In the genomic region with DNA sequence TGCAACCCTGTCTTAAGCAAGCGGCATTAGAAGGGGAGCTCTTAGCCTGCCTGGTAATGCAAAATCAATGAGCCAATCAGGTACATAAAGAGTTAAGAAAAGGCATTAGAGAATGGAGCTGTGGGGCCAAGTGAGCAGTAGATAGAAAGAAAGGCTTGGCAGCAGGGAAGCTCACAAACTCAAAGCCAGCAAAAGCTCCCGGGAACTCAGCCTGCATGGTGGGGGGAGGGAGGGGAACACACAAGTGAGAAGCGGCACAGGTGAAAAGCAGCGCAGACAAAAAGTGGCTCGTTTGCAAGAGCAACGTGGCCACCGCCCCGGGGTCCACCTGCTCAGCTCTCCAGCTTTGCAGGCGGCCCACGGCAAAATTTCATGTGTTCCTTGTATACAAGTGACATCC, we compare ENCODE assay signal across 20 cellular contexts.
"Had no signal": no experiment of that assay in that cellular context is flagged by ENCODE, and none has a peak within 500 bp of the region (broad histone marks: within the 10 kb centered on the region; RNA-seq: fewer than 3 reads in every experiment).

No MANE protein-coding gene starts in this region.

- H3K4me1 Mint-ChIP-seq: activated CD4-positive, alpha-beta memory T cell treated with anti-CD3 and anti-CD28 coated beads, Interleukin-2, amount 10 ng/mL, durations not matched to agents 7 days and 5 days; activated CD4-positive, alpha-beta T cell treated with anti-CD3 and anti-CD28 coated beads for 36 hours; activated CD8-positive, alpha-beta memory T cell treated with anti-CD3 and anti-CD28 coated beads, Interleukin-2, amount 10 ng/mL, durations not matched to agents 7 days and 5 days; activated naive CD8-positive, alpha-beta T cell treated with anti-CD3 and anti-CD28 coated beads, Interleukin-2, amount 10 ng/mL, durations not matched to agents 7 days and 5 days; activated T-helper 17 cell treated with anti-CD3 and anti-CD28 coated beads, Interleukin-2, amount 50 U/mL, for 72 hours; stimulated activated naive CD8-positive, alpha-beta T cell treated with anti-CD3 and anti-CD28 coated beads, Interleukin-15, amount 100 ng/mL, for 72 hours had no signal

- H3K27me3 Mint-ChIP-seq: activated CD4-positive, alpha-beta memory T cell treated with anti-CD3 and anti-CD28 coated beads, Interleukin-2, amount 10 ng/mL, durations not matched to agents 7 days and 5 days; activated CD4-positive, alpha-beta T cell treated with anti-CD3 and anti-CD28 coated beads for 36 hours; activated CD8-positive, alpha-beta memory T cell treated with anti-CD3 and anti-CD28 coated beads, Interleukin-2, amount 10 ng/mL, durations not matched to agents 7 days and 5 days; activated naive CD8-positive, alpha-beta T cell treated with anti-CD3 and anti-CD28 coated beads, Interleukin-2, amount 10 ng/mL, durations not matched to agents 7 days and 5 days; activated T-helper 17 cell treated with anti-CD3 and anti-CD28 coated beads, Interleukin-2, amount 50 U/mL, for 72 hours; stimulated activated naive CD8-positive, alpha-beta T cell treated with anti-CD3 and anti-CD28 coated beads, Interleukin-15, amount 100 ng/mL, for 72 hours had no signal

- H3K4me3 ChIP-seq: gastrocnemius medialis, left lung, right lobe of liver, SK-N-MC had no signal

- H3K36me3 ChIP-seq: gastrocnemius medialis, left lung, right lobe of liver had no signal

- H3K36me3 Mint-ChIP-seq: activated CD8-positive, alpha-beta memory T cell treated with anti-CD3 and anti-CD28 coated beads, Interleukin-2, amount 10 ng/mL, durations not matched to agents 7 days and 5 days; activated naive CD8-positive, alpha-beta T cell treated with anti-CD3 and anti-CD28 coated beads, Interleukin-2, amount 10 ng/mL, durations not matched to agents 7 days and 5 days; brain had no signal

- H3K4me1 ChIP-seq: gastrocnemius medialis, left lung, right lobe of liver had no signal

- H3K9me3 Mint-ChIP-seq: activated CD4-positive, alpha-beta memory T cell treated with anti-CD3 and anti-CD28 coated beads, Interleukin-2, amount 10 ng/mL, durations not matched to agents 7 days and 5 days; activated naive CD8-positive, alpha-beta T cell treated with anti-CD3 and anti-CD28 coated beads, Interleukin-2, amount 10 ng/mL, durations not matched to agents 7 days and 5 days; activated T-helper 17 cell treated with anti-CD3 and anti-CD28 coated beads, Interleukin-2, amount 50 U/mL, for 72 hours; stimulated activated naive CD8-positive, alpha-beta T cell treated with anti-CD3 and anti-CD28 coated beads, Interleukin-15, amount 100 ng/mL, for 72 hours had no signal

- H3K27ac Mint-ChIP-seq: activated CD4-positive, alpha-beta memory T cell treated with anti-CD3 and anti-CD28 coated beads, Interleukin-2, amount 10 ng/mL, durations not matched to agents 7 days and 5 days; activated CD4-positive, alpha-beta T cell treated with anti-CD3 and anti-CD28 coated beads for 36 hours; activated CD8-positive, alpha-beta memory T cell treated with anti-CD3 and anti-CD28 coated beads, Interleukin-2, amount 10 ng/mL, durations not matched to agents 7 days and 5 days; activated naive CD8-positive, alpha-beta T cell treated with anti-CD3 and anti-CD28 coated beads, Interleukin-2, amount 10 ng/mL, durations not matched to agents 7 days and 5 days; activated T-helper 17 cell treated with anti-CD3 and anti-CD28 coated beads, Interleukin-2, amount 50 U/mL, for 72 hours; brain had no signal

- DNase-seq: activated CD4-positive, alpha-beta memory T cell treated with anti-CD3 and anti-CD28 coated beads, Interleukin-2, amount 10 ng/mL, durations not matched to agents 7 days and 5 days; activated CD4-positive, alpha-beta T cell treated with anti-CD3 and anti-CD28 coated beads for 36 hours; activated CD8-positive, alpha-beta memory T cell treated with anti-CD3 and anti-CD28 coated beads, Interleukin-2, amount 10 ng/mL, durations not matched to agents 7 days and 5 days; activated naive CD4-positive, alpha-beta T cell; activated naive CD8-positive, alpha-beta T cell treated with anti-CD3 and anti-CD28 coated beads, Interleukin-2, amount 10 ng/mL, durations not matched to agents 7 days and 5 days; caudate nucleus; erythroblast; gastrocnemius medialis; head of caudate nucleus; kidney; left lung; right lobe of liver; small intestine; stimulated activated CD4-positive, alpha-beta T cell treated with anti-CD3 and anti-CD28 coated beads, Interleukin-4, amount 100 ng/mL, for 1 hour; stimulated activated naive CD8-positive, alpha-beta T cell treated with anti-CD3 and anti-CD28 coated beads, Interleukin-15, amount 100 ng/mL, for 72 hours; trophoblast cell had no signal

- H3K27ac ChIP-seq: gastrocnemius medialis, left lung, right lobe of liver, SK-N-MC had no signal

- H3K4me3 Mint-ChIP-seq: activated CD4-positive, alpha-beta memory T cell treated with anti-CD3 and anti-CD28 coated beads, Interleukin-2, amount 10 ng/mL, durations not matched to agents 7 days and 5 days; activated CD4-positive, alpha-beta T cell treated with anti-CD3 and anti-CD28 coated beads for 36 hours; activated CD8-positive, alpha-beta memory T cell treated with anti-CD3 and anti-CD28 coated beads, Interleukin-2, amount 10 ng/mL, durations not matched to agents 7 days and 5 days; activated naive CD8-positive, alpha-beta T cell treated with anti-CD3 and anti-CD28 coated beads, Interleukin-2, amount 10 ng/mL, durations not matched to agents 7 days and 5 days; activated T-helper 17 cell treated with anti-CD3 and anti-CD28 coated beads, Interleukin-2, amount 50 U/mL, for 72 hours; neural crest cell; stimulated activated naive CD8-positive, alpha-beta T cell treated with anti-CD3 and anti-CD28 coated beads, Interleukin-15, amount 100 ng/mL, for 72 hours had no signal

- H3K27me3 ChIP-seq: gastrocnemius medialis, left lung, right lobe of liver had no signal

- H3K9me3 ChIP-seq: gastrocnemius medialis, left lung, right lobe of liver had no signal
